In the genomic region with DNA sequence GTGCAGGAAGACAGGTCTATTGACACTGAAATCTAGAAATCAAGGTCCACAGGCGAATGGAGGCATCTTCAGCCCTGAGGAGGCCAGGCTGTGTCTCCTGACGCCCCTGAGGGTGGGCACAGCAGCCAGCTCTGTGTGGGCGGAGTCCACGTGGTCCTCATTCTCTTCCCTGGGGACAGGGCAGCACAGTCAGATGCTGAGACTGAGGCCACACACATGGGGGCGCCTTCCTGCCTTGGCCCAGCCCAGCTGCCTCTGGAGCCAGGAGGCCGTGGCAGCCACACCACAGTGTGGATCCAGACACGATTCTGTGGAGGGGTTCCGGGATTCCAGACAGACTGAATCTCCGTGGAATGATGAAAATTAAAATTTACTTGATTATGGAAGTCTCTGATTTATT, we compare ENCODE assay signal across 15 cellular contexts. TPM values are rescaled to one million over a fixed set of nuclear protein-coding genes. Genes with fewer than 3 reads are reported as not detected.
DNase-seq lines count a peak whose midpoint lies in the region; FAIRE-seq and TF ChIP-seq lines count a peak whose summit lies in the region.
"Had no signal": no experiment of that assay in that cellular context is flagged by ENCODE, and none has a peak within 500 bp of the region (broad histone marks: within the 10 kb centered on the region; RNA-seq: fewer than 3 reads in every experiment).

No MANE protein-coding gene starts in this region.

- H3K4me3 Mint-ChIP-seq in astrocyte (ENCODE audit: unreplicated experiment): no peak overlapping the region
- no peak overlapping the region for H3K4me3 Mint-ChIP-seq in activated T-helper 1 cell treated with anti-CD3 and anti-CD28 coated beads, Interleukin-12 subunit alpha, Interleukin-12 subunit beta, Interleukin-2, Interleukin-4 antibody, amounts not matched to agents 30 ng/mL and 10 ng/mL and 1 ng/mL, durations not matched to agents 14 hours and 24 hours and 36 hours
- H3K4me3 Mint-ChIP-seq: activated CD4-positive, alpha-beta T cell treated with anti-CD3 and anti-CD28 coated beads, Interleukin-2, amount 10 ng/mL, durations not matched to agents 24 days and 14 days; activated T-helper 17 cell treated with anti-CD3 and anti-CD28 coated beads, Interleukin-2, amount 50 U/mL, for 72 hours; stimulated activated memory B cell treated with anti-CD40 and anti-IgM and Interleukin-4, amounts not matched to agents 10 μg/mL and 1 μg/mL and 100 μg/mL, for 72 hours had no signal

- no peaks in the 10 kb centered on the region for H3K79me2 ChIP-seq in astrocyte (ENCODE audit: insufficient read depth, low read length)
- H3K79me2 ChIP-seq in osteoblast (ENCODE audit: insufficient read depth, low read length): no peaks in the 10 kb centered on the region

- H3K27ac Mint-ChIP-seq in astrocyte (ENCODE audit: unreplicated experiment): peak overlapping the region; percentile 27
- H3K27ac Mint-ChIP-seq in activated T-helper 1 cell treated with anti-CD3 and anti-CD28 coated beads, Interleukin-12 subunit alpha, Interleukin-12 subunit beta, Interleukin-2, Interleukin-4 antibody, amounts not matched to agents 30 ng/mL and 10 ng/mL and 1 ng/mL, durations not matched to agents 14 hours and 24 hours and 36 hours: no peak overlapping the region
- H3K27ac Mint-ChIP-seq: activated CD4-positive, alpha-beta T cell treated with anti-CD3 and anti-CD28 coated beads, Interleukin-2, amount 10 ng/mL, durations not matched to agents 24 days and 14 days; activated T-helper 17 cell treated with anti-CD3 and anti-CD28 coated beads, Interleukin-2, amount 50 U/mL, for 72 hours; stimulated activated memory B cell treated with anti-CD40 and anti-IgM and Interleukin-4, amounts not matched to agents 10 μg/mL and 1 μg/mL and 100 μg/mL, for 72 hours had no signal

- H3K27me3 Mint-ChIP-seq in astrocyte (ENCODE audit: low read depth, unreplicated experiment): no peaks in the 10 kb centered on the region
- no peaks in the 10 kb centered on the region for H3K27me3 Mint-ChIP-seq in activated T-helper 1 cell treated with anti-CD3 and anti-CD28 coated beads, Interleukin-12 subunit alpha, Interleukin-12 subunit beta, Interleukin-2, Interleukin-4 antibody, amounts not matched to agents 30 ng/mL and 10 ng/mL and 1 ng/mL, durations not matched to agents 14 hours and 24 hours and 36 hours (ENCODE audit: insufficient read depth)
- H3K27me3 Mint-ChIP-seq: activated CD4-positive, alpha-beta T cell treated with anti-CD3 and anti-CD28 coated beads, Interleukin-2, amount 10 ng/mL, durations not matched to agents 24 days and 14 days; activated T-helper 17 cell treated with anti-CD3 and anti-CD28 coated beads, Interleukin-2, amount 50 U/mL, for 72 hours; stimulated activated memory B cell treated with anti-CD40 and anti-IgM and Interleukin-4, amounts not matched to agents 10 μg/mL and 1 μg/mL and 100 μg/mL, for 72 hours had no signal

- H3K27me3 ChIP-seq in astrocyte (ENCODE audit: insufficient read depth, low read length) (no peaks in the 10 kb centered on the region), osteoblast (ENCODE audit: insufficient read depth, low read length) (no peaks in the 10 kb centered on the region)
- H3K27me3 ChIP-seq: pancreas had no signal

- H3K27ac ChIP-seq in astrocyte (ENCODE audit: low read depth, low read length) (no peak overlapping the region), osteoblast (ENCODE audit: low read depth, low read length) (no peak overlapping the region)
- H3K27ac ChIP-seq: pancreas had no signal

- peaks cover 22% of the 10 kb centered on the region for H4K20me1 ChIP-seq in astrocyte (ENCODE audit: insufficient read depth, low read length)
- peaks cover 14% of the 10 kb centered on the region for H4K20me1 ChIP-seq in osteoblast (ENCODE audit: insufficient read depth, low read length)

- H3K4me3 ChIP-seq in astrocyte (ENCODE audit: insufficient read depth, low read depth, low read length) (no peak overlapping the region), osteoblast (ENCODE audit: insufficient read depth, low read length) (no peak overlapping the region)
- H3K4me3 ChIP-seq: pancreas had no signal

- intact Hi-C loops in activated T-helper 1 cell treated with anti-CD3 and anti-CD28 coated beads, Interleukin-12 subunit alpha, Interleukin-12 subunit beta, Interleukin-2, Interleukin-4 antibody, amounts not matched to agents 30 ng/mL and 10 ng/mL and 1 ng/mL, durations not matched to agents 14 hours and 24 hours and 36 hours (cut with micrococcal nuclease): no loop called here

- peak; percentile 22 for DNase-seq in NCI-H82 (lab: John Stamatoyannopoulos, UW)
- DNase-seq in NCI-H82 treated with DMSO at 0.1 percent for 48 hours (lab: John Stamatoyannopoulos, UW; ENCODE audit: unreplicated experiment): no peak
- no peak for DNase-seq in astrocyte (ENCODE audit: low read depth)
- peak; percentile 89 for DNase-seq in osteoblast (ENCODE audit: insufficient read length, low spot score, missing footprints)
- DNase-seq in activated T-helper 1 cell treated with anti-CD3 and anti-CD28 coated beads, Interleukin-12 subunit alpha, Interleukin-12 subunit beta, Interleukin-2, Interleukin-4 antibody, amounts not matched to agents 30 ng/mL and 10 ng/mL and 1 ng/mL, durations not matched to agents 14 hours and 24 hours and 36 hours (ENCODE audit: low spot score): no peak
- no peak for DNase-seq in cortex of kidney (lab: John Stamatoyannopoulos, UW)
- DNase-seq: activated CD4-positive, alpha-beta T cell treated with anti-CD3 and anti-CD28 coated beads, Interleukin-2, amount 10 ng/mL, durations not matched to agents 24 days and 14 days; central memory CD4-positive, alpha-beta T cell; DMS79 treated with DMSO at 0.1 percent for 48 hours; KG1; T-helper 1 cell had no signal

- H3K4me2 ChIP-seq in astrocyte (ENCODE audit: low read length) (no peak overlapping the region), osteoblast (ENCODE audit: insufficient read depth, low read length) (no peak overlapping the region)

- H3K9me3 Mint-ChIP-seq in astrocyte (ENCODE audit: unreplicated experiment): no peaks in the 10 kb centered on the region
- no peaks in the 10 kb centered on the region for H3K9me3 Mint-ChIP-seq in activated T-helper 1 cell treated with anti-CD3 and anti-CD28 coated beads, Interleukin-12 subunit alpha, Interleukin-12 subunit beta, Interleukin-2, Interleukin-4 antibody, amounts not matched to agents 30 ng/mL and 10 ng/mL and 1 ng/mL, durations not matched to agents 14 hours and 24 hours and 36 hours
- H3K9me3 Mint-ChIP-seq: activated CD4-positive, alpha-beta T cell treated with anti-CD3 and anti-CD28 coated beads, Interleukin-2, amount 10 ng/mL, durations not matched to agents 24 days and 14 days; activated T-helper 17 cell treated with anti-CD3 and anti-CD28 coated beads, Interleukin-2, amount 50 U/mL, for 72 hours; stimulated activated memory B cell treated with anti-CD40 and anti-IgM and Interleukin-4, amounts not matched to agents 10 μg/mL and 1 μg/mL and 100 μg/mL, for 72 hours had no signal

- no peak overlapping the region for H2AFZ ChIP-seq in astrocyte (ENCODE audit: low read depth, low read length)
- no peak overlapping the region for H2AFZ ChIP-seq in osteoblast (ENCODE audit: low read length)

- TF ChIP-seq CTCF in astrocyte (IDR thresholded peaks at IDR 0.05; ENCODE audit: insufficient read depth, low read depth, low read length) (no peak), osteoblast (IDR thresholded peaks at IDR 0.05; ENCODE audit: extremely low read depth, low read depth, low read length) (peak; percentile 19)

- H3K9me3 ChIP-seq in astrocyte (ENCODE audit: insufficient read depth, low read depth, low read length) (no peaks in the 10 kb centered on the region), osteoblast (ENCODE audit: low read depth, low read length) (no peaks in the 10 kb centered on the region)
- H3K9me3 ChIP-seq: pancreas had no signal

- no peaks in the 10 kb centered on the region for H3K4me1 Mint-ChIP-seq in astrocyte (ENCODE audit: low read depth, unreplicated experiment)
- no peaks in the 10 kb centered on the region for H3K4me1 Mint-ChIP-seq in activated T-helper 1 cell treated with anti-CD3 and anti-CD28 coated beads, Interleukin-12 subunit alpha, Interleukin-12 subunit beta, Interleukin-2, Interleukin-4 antibody, amounts not matched to agents 30 ng/mL and 10 ng/mL and 1 ng/mL, durations not matched to agents 14 hours and 24 hours and 36 hours (ENCODE audit: low read depth)
- H3K4me1 Mint-ChIP-seq: activated CD4-positive, alpha-beta T cell treated with anti-CD3 and anti-CD28 coated beads, Interleukin-2, amount 10 ng/mL, durations not matched to agents 24 days and 14 days; activated T-helper 17 cell treated with anti-CD3 and anti-CD28 coated beads, Interleukin-2, amount 50 U/mL, for 72 hours had no signal

- H3K9ac ChIP-seq in astrocyte (ENCODE audit: low read length): no peak overlapping the region

- peaks cover 6% of the 10 kb centered on the region for H3K36me3 Mint-ChIP-seq in astrocyte (ENCODE audit: low read depth, unreplicated experiment)
- H3K36me3 Mint-ChIP-seq in activated T-helper 1 cell treated with anti-CD3 and anti-CD28 coated beads, Interleukin-12 subunit alpha, Interleukin-12 subunit beta, Interleukin-2, Interleukin-4 antibody, amounts not matched to agents 30 ng/mL and 10 ng/mL and 1 ng/mL, durations not matched to agents 14 hours and 24 hours and 36 hours (ENCODE audit: low read depth): peaks cover 11% of the 10 kb centered on the region

- FAIRE-seq in astrocyte (lab: Jason Lieb, UNC): no peak
- FAIRE-seq: pancreas, urothelium cell line had no signal

- no peaks in the 10 kb centered on the region for H3K4me1 ChIP-seq in astrocyte (ENCODE audit: insufficient read depth, low read length)
- no peaks in the 10 kb centered on the region for H3K4me1 ChIP-seq in osteoblast (ENCODE audit: insufficient read depth, low read length)

- peaks cover 17% of the 10 kb centered on the region for H3K36me3 ChIP-seq in astrocyte (ENCODE audit: insufficient read depth, low read length)
- H3K36me3 ChIP-seq in osteoblast (ENCODE audit: insufficient read depth, low read length): peaks cover 48% of the 10 kb centered on the region

RNA-seq across cellular contexts. Expression of a gene that starts 20.8 kb away (rescaled TPM):
- total RNA-seq in astrocyte (3.6 and 3.9 TPM in 2 replicates), osteoblast (0.29 and 0.36 TPM in 2 replicates)
- 0.29 and 0.39 TPM in 2 replicates for total RNA-seq in activated T-helper 1 cell treated with anti-CD3 and anti-CD28 coated beads, Interleukin-12 subunit alpha, Interleukin-12 subunit beta, Interleukin-2, Interleukin-4 antibody, amounts not matched to agents 30 ng/mL and 10 ng/mL and 1 ng/mL, durations not matched to agents 14 hours and 24 hours and 36 hours

RNA-seq across cellular contexts. Expression of a gene that starts 42.0 kb away (rescaled TPM):
- total RNA-seq in astrocyte: 53.1 and 60.3 TPM in 2 replicates
- 68.4 and 75.3 TPM in 2 replicates for total RNA-seq in osteoblast
- total RNA-seq in activated T-helper 1 cell treated with anti-CD3 and anti-CD28 coated beads, Interleukin-12 subunit alpha, Interleukin-12 subunit beta, Interleukin-2, Interleukin-4 antibody, amounts not matched to agents 30 ng/mL and 10 ng/mL and 1 ng/mL, durations not matched to agents 14 hours and 24 hours and 36 hours: 93.9 and 101 TPM in 2 replicates

RNA-seq across cellular contexts. Expression of a gene that starts 57.3 kb away (rescaled TPM):
- total RNA-seq in astrocyte (19.2 and 31.3 TPM in 2 replicates), osteoblast (53.0 and 58.6 TPM in 2 replicates)
- 200 and 202 TPM in 2 replicates for total RNA-seq in activated T-helper 1 cell treated with anti-CD3 and anti-CD28 coated beads, Interleukin-12 subunit alpha, Interleukin-12 subunit beta, Interleukin-2, Interleukin-4 antibody, amounts not matched to agents 30 ng/mL and 10 ng/mL and 1 ng/mL, durations not matched to agents 14 hours and 24 hours and 36 hours

Comparison
In these comparisons a context has a peak if more than half of its experiments do, and no peak if none do; other contexts are left out.
1. DNase-seq: peak in NCI-H82 (single experiment) and osteoblast (single experiment); none in NCI-H82 treated with DMSO at 0.1 percent for 48 hours (single experiment), astrocyte (single experiment), activated T-helper 1 cell treated with anti-CD3 and anti-CD28 coated beads, Interleukin-12 subunit alpha, Interleukin-12 subunit beta, Interleukin-2, Interleukin-4 antibody, amounts not matched to agents 30 ng/mL and 10 ng/mL and 1 ng/mL, durations not matched to agents 14 hours and 24 hours and 36 hours (single experiment) and cortex of kidney (single experiment).